In the genomic region with DNA sequence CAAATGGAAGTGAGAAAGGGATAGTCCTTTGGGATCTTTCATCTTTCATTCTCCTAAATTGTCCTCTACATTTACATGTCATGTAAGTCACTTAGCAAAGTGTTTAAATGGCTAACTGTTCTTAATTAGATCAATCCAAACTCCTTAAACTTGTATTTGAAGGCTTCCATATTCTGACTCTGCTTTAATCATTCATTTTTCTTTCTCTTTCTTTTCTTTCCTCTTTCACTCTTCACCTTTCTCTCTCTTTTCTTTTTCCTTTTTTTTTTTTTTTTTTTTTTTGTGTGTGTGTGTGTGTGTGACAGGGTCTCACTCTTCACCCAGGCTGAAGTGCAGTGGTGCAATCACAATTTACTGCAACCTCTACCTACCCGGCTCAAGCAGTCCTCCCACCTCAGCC, we compare ENCODE assay signal across 29 cellular contexts.
"Had no signal": no experiment of that assay in that cellular context is flagged by ENCODE, and none has a peak within 500 bp of the region (broad histone marks: within the 10 kb centered on the region; RNA-seq: fewer than 3 reads in every experiment).

No MANE protein-coding gene starts in this region.

- H3K4me1 ChIP-seq: colonic mucosa, esophagus muscularis mucosa, esophagus squamous epithelium, foreskin keratinocyte, gastrocnemius medialis, gastroesophageal sphincter, heart left ventricle, heart right ventricle had no signal

- H3K27ac Mint-ChIP-seq: dendritic cell treated with granulocyte-macrophage colony-stimulating factor and Interleukin-4, amounts not matched to agents 40 ng/mL and 50 ng/mL, for 4 days; effector memory CD8-positive, alpha-beta T cell had no signal

- H3K27ac ChIP-seq: colonic mucosa, coronary artery, dorsolateral prefrontal cortex, epithelial cell of prostate, esophagus muscularis mucosa, esophagus squamous epithelium, foreskin keratinocyte, gastrocnemius medialis, gastroesophageal sphincter, heart left ventricle, heart right ventricle, hepatocyte had no signal

- H3K36me3 ChIP-seq: colonic mucosa, esophagus muscularis mucosa, esophagus squamous epithelium, gastrocnemius medialis, gastroesophageal sphincter, heart left ventricle, heart right ventricle had no signal

- H3K4me3 ChIP-seq: colonic mucosa, coronary artery, dorsolateral prefrontal cortex, esophagus muscularis mucosa, esophagus squamous epithelium, gastrocnemius medialis, gastroesophageal sphincter, heart left ventricle, heart right ventricle, hepatocyte had no signal

- ATAC-seq: effector memory CD8-positive, alpha-beta T cell; esophagus mucosa; foreskin keratinocyte; gastrocnemius medialis; gastroesophageal sphincter; heart left ventricle; heart right ventricle had no signal

- H3K4me3 Mint-ChIP-seq: dendritic cell treated with granulocyte-macrophage colony-stimulating factor and Interleukin-4, amounts not matched to agents 40 ng/mL and 50 ng/mL, for 4 days; effector memory CD8-positive, alpha-beta T cell had no signal

- H3K4me2 ChIP-seq: hepatocyte had no signal

- H3K27me3 ChIP-seq: colonic mucosa, esophagus squamous epithelium, gastrocnemius medialis, gastroesophageal sphincter, hepatocyte had no signal

- H3K79me2 ChIP-seq: hepatocyte had no signal

- DNase-seq: colonic mucosa; cortex of kidney; dermis blood vessel endothelial cell; dorsolateral prefrontal cortex; effector CD4-positive, alpha-beta T cell; effector CD8-positive, alpha-beta T cell; effector memory CD4-positive, alpha-beta T cell; effector memory CD8-positive, alpha-beta T cell; erythroblast; esophagus squamous epithelium; foreskin fibroblast; foreskin keratinocyte; foreskin melanocyte; gastrocnemius medialis; glutamatergic neuron; head of caudate nucleus; heart left ventricle; heart right ventricle had no signal

- H3K9me3 ChIP-seq: colonic mucosa, esophagus muscularis mucosa, esophagus squamous epithelium, gastrocnemius medialis, gastroesophageal sphincter, heart left ventricle, heart right ventricle had no signal

- H2AFZ ChIP-seq: hepatocyte had no signal

- FAIRE-seq: colon, endometrium, endothelial cell of umbilical vein, frontal cortex had no signal

- H3K9me3 Mint-ChIP-seq: dendritic cell treated with granulocyte-macrophage colony-stimulating factor and Interleukin-4, amounts not matched to agents 40 ng/mL and 50 ng/mL, for 4 days; effector memory CD8-positive, alpha-beta T cell had no signal
